In genomic region chr1:212525479-212526110, GRCh38 we compare ENCODE assay signal across 18 cellular contexts.
DNase-seq lines count a peak whose midpoint lies in the region; ATAC-seq and TF ChIP-seq lines count a peak whose summit lies in the region.
"Had no signal": no experiment of that assay in that cellular context is flagged by ENCODE, and none has a peak within 500 bp of the region (broad histone marks: within the 10 kb centered on the region; RNA-seq: fewer than 3 reads in every experiment).

No MANE protein-coding gene starts in this region.

- H3K23ac ChIP-seq in IMR-90 (ENCODE audit: low read depth, low read length), result no peak overlapping the region

- no peak for TF ChIP-seq POLR2A in IMR-90 (IDR thresholded peaks at IDR 0.05; ENCODE audit: low read depth, low read length)

- no peaks in the 10 kb centered on the region for H3K9me1 ChIP-seq in IMR-90 (ENCODE audit: insufficient read depth, low read length)

- H3K36me3 ChIP-seq in IMR-90 (ENCODE audit: control insufficient read depth, insufficient read depth, low read length), result no peaks in the 10 kb centered on the region
- no peaks in the 10 kb centered on the region for H3K36me3 ChIP-seq in left ventricle myocardium inferior
- H3K36me3 ChIP-seq: pancreas, transverse colon had no signal

- H4K5ac ChIP-seq in IMR-90 (ENCODE audit: low read depth, low read length), result no peak overlapping the region

- peaks cover 8% of the 10 kb centered on the region; the same call in 1 of the 2 replicates for H3K27me3 ChIP-seq in IMR-90 (ENCODE audit: control insufficient read depth, insufficient read depth, low read length)
- H3K27me3 ChIP-seq in left ventricle myocardium inferior (ENCODE audit: low read depth), result no peaks in the 10 kb centered on the region
- H3K27me3 ChIP-seq: pancreas, transverse colon had no signal

- no peak overlapping the region for H3K9ac ChIP-seq in IMR-90 (ENCODE audit: low read depth, low read length)

- DNase-seq in ACHN, result peak; percentile 37
- peak; percentile 62 for DNase-seq in IMR-90
- peak; percentile 42 for DNase-seq in left ventricle myocardium inferior
- DNase-seq in NCI-H1694 (lab: John Stamatoyannopoulos, UW), result no peak
- DNase-seq in SK-N-DZ (ENCODE audit: low spot score), result no peak
- no peak for DNase-seq in activated CD4-positive, CD25-positive, alpha-beta regulatory T cell treated with anti-CD3 and anti-CD28 coated beads, Interleukin-2, amount 50 U/mL, for 72 hours
- no peak for DNase-seq in activated T-cell treated with anti-CD3 and anti-CD28 coated beads for 4 hours
- DNase-seq: activated CD4-positive, alpha-beta T cell treated with anti-CD3 and anti-CD28 coated beads, Interleukin-2, amount 50 U/mL, for 1 hour; caudate nucleus; DMS 273 treated with DMSO at 0.1 percent for 48 hours; Kasumi-1; pancreas; T-helper 2 cell; transverse colon had no signal

- no peak overlapping the region for H2AFZ ChIP-seq in IMR-90 (replicated peaks; ENCODE audit: low read length, poor library complexity)

- intact Hi-C loops in IMR-90 (cut with micrococcal nuclease), result no loop called here
- intact Hi-C loops in left ventricle myocardium inferior (cut with micrococcal nuclease), result no loop called here

- peak; percentile 70 for ATAC-seq in IMR-90 (ENCODE audit: low read depth)
- ATAC-seq in activated T-helper 17 cell treated with anti-CD3 and anti-CD28 coated beads, Interleukin-2, amount 50 U/mL, for 72 hours (replicated peaks), result peak; percentile 37
- ATAC-seq: GM12878 had no signal

- H3K9me3 ChIP-seq in IMR-90 (ENCODE audit: control insufficient read depth, insufficient read depth, low read length), result no peaks in the 10 kb centered on the region
- H3K9me3 ChIP-seq in left ventricle myocardium inferior (replicated peaks), result no peaks in the 10 kb centered on the region
- H3K9me3 ChIP-seq: pancreas, transverse colon had no signal

- CTCF ChIA-PET in IMR-90 (lab: Yijun Ruan, JAX), result interaction anchor here (0.6 kb wide), 1 partner anchor 13 kb away, joined by 3 read pairs; no protein-coding TSS in a partner anchor

- no peaks in the 10 kb centered on the region for H3K9me3 Mint-ChIP-seq in activated T-helper 17 cell treated with anti-CD3 and anti-CD28 coated beads, Interleukin-2, amount 50 U/mL, for 72 hours
- H3K9me3 Mint-ChIP-seq: memory B cell had no signal

- H3K27ac ChIP-seq in IMR-90 (ENCODE audit: insufficient read depth, low read length) (no peak overlapping the region), left ventricle myocardium inferior (replicated peaks) (peak overlapping the region; percentile 88)
- H3K27ac ChIP-seq: epithelial cell of prostate, pancreas, transverse colon had no signal

- TF ChIP-seq CTCF in IMR-90 (conservative IDR thresholded peaks at IDR 0.05; ENCODE audit: low read depth, low read length) (no peak), left ventricle myocardium inferior (IDR thresholded peaks at IDR 0.05; ENCODE audit: borderline replicate concordance) (no peak)

- H3K56ac ChIP-seq in IMR-90 (ENCODE audit: extremely low read depth, insufficient read depth, low read length), result no peak overlapping the region

- H2BK120ac ChIP-seq in IMR-90 (ENCODE audit: low read depth, low read length), result no peak overlapping the region

- no peak overlapping the region for H3K4me3 Mint-ChIP-seq in activated T-helper 17 cell treated with anti-CD3 and anti-CD28 coated beads, Interleukin-2, amount 50 U/mL, for 72 hours
- H3K4me3 Mint-ChIP-seq: memory B cell had no signal

- peak overlapping the region; percentile 10 for H2AK9ac ChIP-seq in IMR-90 (replicated peaks; ENCODE audit: low read depth, low read length, poor library complexity)

- H3K4ac ChIP-seq in IMR-90 (ENCODE audit: low read depth, low read length), result no peak overlapping the region

- H3K4me1 ChIP-seq in IMR-90 (ENCODE audit: control insufficient read depth, insufficient read depth, low read length) (no peaks in the 10 kb centered on the region), left ventricle myocardium inferior (peaks cover 25% of the 10 kb centered on the region)
- H3K4me1 ChIP-seq: pancreas had no signal

- no peaks in the 10 kb centered on the region for H4K20me1 ChIP-seq in IMR-90 (ENCODE audit: insufficient read depth, low read length)

- no peak overlapping the region for H2BK5ac ChIP-seq in IMR-90 (ENCODE audit: low read depth, low read length, poor library complexity, severe bottlenecking)

- WGBS in IMR-90 (ENCODE audit: extremely low coverage in 2 of 2, insufficient read length in 1 of 2), 2 experiments, result 83% methylated on average over 2 of the region's 7 CpGs; no CpG with 5 or more reads in 1 of the 2 experiments

- no peak overlapping the region for H2BK20ac ChIP-seq in IMR-90 (ENCODE audit: low read depth, low read length)

- no peaks in the 10 kb centered on the region for H3K79me1 ChIP-seq in IMR-90 (ENCODE audit: low read depth in 1 of 2, low read length in 2 of 2)

- H3K4me1 Mint-ChIP-seq in activated T-helper 17 cell treated with anti-CD3 and anti-CD28 coated beads, Interleukin-2, amount 50 U/mL, for 72 hours, result no peaks in the 10 kb centered on the region
- H3K4me1 Mint-ChIP-seq: memory B cell had no signal

- H3K27ac Mint-ChIP-seq in activated T-helper 17 cell treated with anti-CD3 and anti-CD28 coated beads, Interleukin-2, amount 50 U/mL, for 72 hours, result no peak overlapping the region
- H3K27ac Mint-ChIP-seq: memory B cell had no signal

- dilution Hi-C loops in IMR-90 (cut with HindIII; ENCODE audit: low sequenced_read_pairs, unreplicated experiment), result no loop called here

- no peak overlapping the region for H3K14ac ChIP-seq in IMR-90 (replicated peaks; ENCODE audit: low read depth, low read length)

- H2AK5ac ChIP-seq in IMR-90 (ENCODE audit: low read depth, low read length), result peak overlapping the region; percentile 9; the same call in 1 of the 2 replicates

- no peak overlapping the region for H4K91ac ChIP-seq in IMR-90 (ENCODE audit: insufficient read depth, low read depth, low read length)

- no peak for TF ChIP-seq RAD21 in IMR-90 (IDR thresholded peaks at IDR 0.05; ENCODE audit: low read length)

- no peak overlapping the region for H4K8ac ChIP-seq in IMR-90 (ENCODE audit: low read depth in 2 of 2, low read length in 2 of 2)

- H3K4me2 ChIP-seq in IMR-90 (ENCODE audit: low read depth, low read length), result no peak overlapping the region

- H3K4me3 ChIP-seq in IMR-90 (ENCODE audit: insufficient read depth, low read depth, low read length), result no peak overlapping the region
- no peak overlapping the region for H3K4me3 ChIP-seq in left ventricle myocardium inferior
- H3K4me3 ChIP-seq: GM12878, pancreas, transverse colon had no signal

- POLR2A ChIA-PET in IMR-90 (lab: Charles Lee; ENCODE audit: unreplicated experiment), result no interaction called here

- no peaks in the 10 kb centered on the region for H3K36me3 Mint-ChIP-seq in activated T-helper 17 cell treated with anti-CD3 and anti-CD28 coated beads, Interleukin-2, amount 50 U/mL, for 72 hours (ENCODE audit: low read depth)
- H3K36me3 Mint-ChIP-seq: memory B cell had no signal

- H2BK15ac ChIP-seq in IMR-90 (ENCODE audit: low read depth, low read length), result no peak overlapping the region

- H3K18ac ChIP-seq in IMR-90 (ENCODE audit: low read depth, low read length), result no peak overlapping the region

- in situ Hi-C loops in ACHN (cut with HindIII; ENCODE audit: low pct_ligation_motif_present, low pct_unique_long_range_greater_than_20kb, low sequenced_read_pairs), result no loop called here
- in situ Hi-C loops in IMR-90 (cut with MboI; ENCODE audit: low sequenced_read_pairs), result no loop called here

- peaks cover 17% of the 10 kb centered on the region for H3K27me3 Mint-ChIP-seq in activated T-helper 17 cell treated with anti-CD3 and anti-CD28 coated beads, Interleukin-2, amount 50 U/mL, for 72 hours

- no TSS peak for BruUV-seq in IMR-90 (replicated peaks; lab: Mats Ljungman, UMichigan)

TF ChIP-seq in IMR-90, 13 proteins besides CTCF, POLR2A, EP300 and RAD21:
- TF ChIP-seq ELK1 (IDR thresholded peaks at IDR 0.05; ENCODE audit: borderline replicate concordance, low read depth, low read length), result no peak
- TF ChIP-seq SMC3 (IDR thresholded peaks at IDR 0.05; ENCODE audit: low read depth, low read length), result no peak
- TF ChIP-seq FOS (IDR thresholded peaks at IDR 0.05; ENCODE audit: low read depth, low read length), result 0 out of 2 replicates have a peak, but pooled peaks have one; percentile 38
- TF ChIP-seq RCOR1 (IDR thresholded peaks at IDR 0.05; ENCODE audit: insufficient replicate concordance, low read length), result no peak

Comparison
In these comparisons a context has a peak if more than half of its experiments do, and no peak if none do; other contexts are left out.
1. DNase-seq: peak in ACHN (single experiment), IMR-90 (single experiment) and left ventricle myocardium inferior (single experiment); none in NCI-H1694 (single experiment), SK-N-DZ (single experiment), activated CD4-positive, CD25-positive, alpha-beta regulatory T cell treated with anti-CD3 and anti-CD28 coated beads, Interleukin-2, amount 50 U/mL, for 72 hours (single experiment) and activated T-cell treated with anti-CD3 and anti-CD28 coated beads for 4 hours (single experiment).